ENCODE assay signal across 1 cellular context in the genomic region with DNA sequence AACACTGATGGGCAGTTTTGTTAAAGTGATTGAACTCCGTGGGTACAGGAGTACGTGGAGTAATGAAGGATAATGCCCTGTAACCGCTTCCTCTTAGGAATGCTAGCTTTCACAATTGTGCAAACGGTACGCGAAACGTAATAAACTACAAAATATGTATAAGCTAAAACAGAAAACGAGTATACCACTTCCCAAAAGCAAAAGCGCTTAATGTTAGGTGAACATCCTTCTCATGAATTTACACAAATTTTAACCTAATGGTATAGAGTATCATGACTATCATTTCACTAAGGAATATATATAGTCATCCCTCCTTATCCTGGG.
TF ChIP-seq lines count a peak whose summit lies in the region.

No MANE protein-coding gene starts in this region.

TF ChIP-seq in IMR-90, 13 proteins besides CTCF, POLR2A, EP300 and RAD21:
- TF ChIP-seq FOS (IDR thresholded peaks at IDR 0.05; ENCODE audit: low read depth, low read length) = no peak
- TF ChIP-seq RCOR1 (IDR thresholded peaks at IDR 0.05; ENCODE audit: insufficient replicate concordance, low read length) = no peak
- no peak for TF ChIP-seq ELK1 (IDR thresholded peaks at IDR 0.05; ENCODE audit: borderline replicate concordance, low read depth, low read length)
- TF ChIP-seq MXI1 (IDR thresholded peaks at IDR 0.05; ENCODE audit: borderline replicate concordance, low read depth, low read length) = no peak
- no peak for TF ChIP-seq CHD1 (IDR thresholded peaks at IDR 0.05; ENCODE audit: low read depth, low read length)
- TF ChIP-seq CEBPB (IDR thresholded peaks at IDR 0.05; ENCODE audit: low read depth, low read length) = peak; percentile 6; the same call in 1 of the 2 replicates
- no peak for TF ChIP-seq BHLHE40 (IDR thresholded peaks at IDR 0.05; ENCODE audit: low read depth, low read length)
